1 cellular context compared by ENCODE assay signal in the genomic region with DNA sequence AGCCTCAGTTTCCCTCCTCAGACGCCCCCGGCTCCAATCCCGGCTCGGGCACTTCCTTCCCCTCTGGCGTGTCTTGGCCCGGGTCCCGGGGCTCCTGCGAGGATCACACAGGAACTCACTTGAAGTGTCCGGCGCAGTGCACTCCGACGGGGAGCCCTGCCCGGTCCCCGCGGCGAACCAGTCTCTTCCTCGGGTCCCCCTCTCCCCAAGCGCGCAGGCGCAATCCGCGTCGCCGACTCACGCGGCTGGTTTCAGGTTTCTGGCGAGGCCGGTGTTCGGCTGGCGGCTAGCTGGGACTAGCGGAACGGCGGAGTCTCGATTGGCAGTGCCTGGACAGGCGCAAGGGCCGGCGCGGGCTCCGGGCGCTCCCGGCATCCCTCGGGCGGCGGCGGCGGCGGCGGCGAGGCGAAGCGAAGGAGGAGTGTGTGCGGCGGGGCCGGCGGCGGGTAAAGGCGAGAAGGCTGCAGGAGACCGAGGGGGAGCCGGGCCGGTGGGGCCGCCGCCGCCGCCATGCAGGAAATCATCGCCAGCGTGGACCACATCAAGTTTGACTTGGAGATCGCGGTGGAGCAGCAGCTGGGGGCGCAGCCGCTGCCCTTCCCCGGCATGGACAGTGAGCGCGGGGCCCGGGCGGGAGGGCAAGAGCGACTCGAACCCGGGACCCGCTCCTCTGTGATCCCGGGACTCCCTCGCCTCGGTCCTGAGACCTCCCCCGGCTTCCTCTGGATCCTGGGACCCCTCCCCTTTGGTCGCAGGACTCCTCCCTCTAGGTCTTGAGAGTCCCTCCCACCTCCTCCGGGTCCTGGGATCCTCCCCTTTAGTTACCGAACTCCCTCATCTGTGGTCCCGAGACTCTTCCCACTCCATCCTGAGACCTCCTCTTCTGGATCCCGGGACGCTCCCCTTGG.
TF ChIP-seq lines count a peak whose summit lies in the region.

A gene (plus strand): TSS at position 371 of the 908 bp plus-strand sequence. CDS start 140 bp downstream, at position 511.
A gene with protein sequence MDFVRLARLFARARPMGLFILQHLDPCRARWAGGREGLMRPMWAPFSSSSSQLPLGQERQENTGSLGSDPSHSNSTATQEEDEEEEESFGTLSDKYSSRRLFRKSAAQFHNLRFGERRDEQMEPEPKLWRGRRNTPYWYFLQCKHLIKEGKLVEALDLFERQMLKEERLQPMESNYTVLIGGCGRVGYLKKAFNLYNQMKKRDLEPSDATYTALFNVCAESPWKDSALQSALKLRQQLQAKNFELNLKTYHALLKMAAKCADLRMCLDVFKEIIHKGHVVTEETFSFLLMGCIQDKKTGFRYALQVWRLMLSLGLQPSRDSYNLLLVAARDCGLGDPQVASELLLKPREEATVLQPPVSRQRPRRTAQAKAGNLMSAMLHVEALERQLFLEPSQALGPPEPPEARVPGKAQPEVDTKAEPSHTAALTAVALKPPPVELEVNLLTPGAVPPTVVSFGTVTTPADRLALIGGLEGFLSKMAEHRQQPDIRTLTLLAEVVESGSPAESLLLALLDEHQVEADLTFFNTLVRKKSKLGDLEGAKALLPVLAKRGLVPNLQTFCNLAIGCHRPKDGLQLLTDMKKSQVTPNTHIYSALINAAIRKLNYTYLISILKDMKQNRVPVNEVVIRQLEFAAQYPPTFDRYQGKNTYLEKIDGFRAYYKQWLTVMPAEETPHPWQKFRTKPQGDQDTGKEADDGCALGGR (minus strand): TSS at position 226 of the 908 bp plus-strand sequence. CDS start 3,556 bp downstream, outside the sequence.

TF ChIP-seq in HepG2, 621 proteins besides CTCF, POLR2A, EP300 and RAD21 (continued from another document and continues in another):
- TF ChIP-seq, protein P1, sequence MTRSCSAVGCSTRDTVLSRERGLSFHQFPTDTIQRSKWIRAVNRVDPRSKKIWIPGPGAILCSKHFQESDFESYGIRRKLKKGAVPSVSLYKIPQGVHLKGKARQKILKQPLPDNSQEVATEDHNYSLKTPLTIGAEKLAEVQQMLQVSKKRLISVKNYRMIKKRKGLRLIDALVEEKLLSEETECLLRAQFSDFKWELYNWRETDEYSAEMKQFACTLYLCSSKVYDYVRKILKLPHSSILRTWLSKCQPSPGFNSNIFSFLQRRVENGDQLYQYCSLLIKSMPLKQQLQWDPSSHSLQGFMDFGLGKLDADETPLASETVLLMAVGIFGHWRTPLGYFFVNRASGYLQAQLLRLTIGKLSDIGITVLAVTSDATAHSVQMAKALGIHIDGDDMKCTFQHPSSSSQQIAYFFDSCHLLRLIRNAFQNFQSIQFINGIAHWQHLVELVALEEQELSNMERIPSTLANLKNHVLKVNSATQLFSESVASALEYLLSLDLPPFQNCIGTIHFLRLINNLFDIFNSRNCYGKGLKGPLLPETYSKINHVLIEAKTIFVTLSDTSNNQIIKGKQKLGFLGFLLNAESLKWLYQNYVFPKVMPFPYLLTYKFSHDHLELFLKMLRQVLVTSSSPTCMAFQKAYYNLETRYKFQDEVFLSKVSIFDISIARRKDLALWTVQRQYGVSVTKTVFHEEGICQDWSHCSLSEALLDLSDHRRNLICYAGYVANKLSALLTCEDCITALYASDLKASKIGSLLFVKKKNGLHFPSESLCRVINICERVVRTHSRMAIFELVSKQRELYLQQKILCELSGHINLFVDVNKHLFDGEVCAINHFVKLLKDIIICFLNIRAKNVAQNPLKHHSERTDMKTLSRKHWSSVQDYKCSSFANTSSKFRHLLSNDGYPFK (CRISPR knock-in tag; IDR thresholded peaks at IDR 0.05; ENCODE audit: borderline replicate concordance): 0 out of 2 replicates have a peak, but pooled peaks have one; percentile 40
- TF ChIP-seq, protein P2, sequence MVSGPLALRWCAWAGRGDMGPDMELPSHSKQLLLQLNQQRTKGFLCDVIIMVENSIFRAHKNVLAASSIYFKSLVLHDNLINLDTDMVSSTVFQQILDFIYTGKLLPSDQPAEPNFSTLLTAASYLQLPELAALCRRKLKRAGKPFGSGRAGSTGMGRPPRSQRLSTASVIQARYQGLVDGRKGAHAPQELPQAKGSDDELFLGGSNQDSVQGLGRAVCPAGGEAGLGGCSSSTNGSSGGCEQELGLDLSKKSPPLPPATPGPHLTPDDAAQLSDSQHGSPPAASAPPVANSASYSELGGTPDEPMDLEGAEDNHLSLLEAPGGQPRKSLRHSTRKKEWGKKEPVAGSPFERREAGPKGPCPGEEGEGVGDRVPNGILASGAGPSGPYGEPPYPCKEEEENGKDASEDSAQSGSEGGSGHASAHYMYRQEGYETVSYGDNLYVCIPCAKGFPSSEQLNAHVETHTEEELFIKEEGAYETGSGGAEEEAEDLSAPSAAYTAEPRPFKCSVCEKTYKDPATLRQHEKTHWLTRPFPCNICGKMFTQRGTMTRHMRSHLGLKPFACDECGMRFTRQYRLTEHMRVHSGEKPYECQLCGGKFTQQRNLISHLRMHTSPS (CRISPR knock-in tag; IDR thresholded peaks at IDR 0.05; ENCODE audit: low read depth): 0 out of 2 replicates have a peak, but pooled peaks have one; percentile 34
- TF ChIP-seq, protein P3, sequence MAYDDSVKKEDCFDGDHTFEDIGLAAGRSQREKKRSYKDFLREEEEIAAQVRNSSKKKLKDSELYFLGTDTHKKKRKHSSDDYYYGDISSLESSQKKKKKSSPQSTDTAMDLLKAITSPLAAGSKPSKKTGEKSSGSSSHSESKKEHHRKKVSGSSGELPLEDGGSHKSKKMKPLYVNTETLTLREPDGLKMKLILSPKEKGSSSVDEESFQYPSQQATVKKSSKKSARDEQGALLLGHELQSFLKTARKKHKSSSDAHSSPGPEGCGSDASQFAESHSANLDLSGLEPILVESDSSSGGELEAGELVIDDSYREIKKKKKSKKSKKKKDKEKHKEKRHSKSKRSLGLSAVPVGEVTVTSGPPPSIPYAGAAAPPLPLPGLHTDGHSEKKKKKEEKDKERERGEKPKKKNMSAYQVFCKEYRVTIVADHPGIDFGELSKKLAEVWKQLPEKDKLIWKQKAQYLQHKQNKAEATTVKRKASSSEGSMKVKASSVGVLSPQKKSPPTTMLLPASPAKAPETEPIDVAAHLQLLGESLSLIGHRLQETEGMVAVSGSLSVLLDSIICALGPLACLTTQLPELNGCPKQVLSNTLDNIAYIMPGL (CRISPR knock-in tag; IDR thresholded peaks at IDR 0.05; ENCODE audit: borderline replicate concordance in 1 of 2, low read depth in 1 of 2): peak; percentile 82 to 87
- TF ChIP-seq HHEX (CRISPR knock-in tag; IDR thresholded peaks at IDR 0.05): no peak
- TF ChIP-seq, protein P4, sequence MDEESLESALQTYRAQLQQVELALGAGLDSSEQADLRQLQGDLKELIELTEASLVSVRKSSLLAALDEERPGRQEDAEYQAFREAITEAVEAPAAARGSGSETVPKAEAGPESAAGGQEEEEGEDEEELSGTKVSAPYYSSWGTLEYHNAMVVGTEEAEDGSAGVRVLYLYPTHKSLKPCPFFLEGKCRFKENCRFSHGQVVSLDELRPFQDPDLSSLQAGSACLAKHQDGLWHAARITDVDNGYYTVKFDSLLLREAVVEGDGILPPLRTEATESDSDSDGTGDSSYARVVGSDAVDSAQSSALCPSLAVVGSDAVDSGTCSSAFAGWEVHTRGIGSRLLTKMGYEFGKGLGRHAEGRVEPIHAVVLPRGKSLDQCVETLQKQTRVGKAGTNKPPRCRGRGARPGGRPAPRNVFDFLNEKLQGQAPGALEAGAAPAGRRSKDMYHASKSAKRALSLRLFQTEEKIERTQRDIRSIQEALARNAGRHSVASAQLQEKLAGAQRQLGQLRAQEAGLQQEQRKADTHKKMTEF (CRISPR knock-in tag; IDR thresholded peaks at IDR 0.05): peak; percentile 91
- peak; percentile 45; the same call in 1 of the 2 replicates for TF ChIP-seq SP5 (CRISPR knock-in tag; IDR thresholded peaks at IDR 0.05; ENCODE audit: borderline replicate concordance, low read depth)
- no peak for TF ChIP-seq FIP1L1 (IDR thresholded peaks at IDR 0.05; ENCODE audit: borderline replicate concordance, insufficient read depth, low read depth, low read length)
- TF ChIP-seq NR2F1 (CRISPR knock-in tag; IDR thresholded peaks at IDR 0.05): no peak; a peak in 1 of 4 replicates
- TF ChIP-seq, protein P5, sequence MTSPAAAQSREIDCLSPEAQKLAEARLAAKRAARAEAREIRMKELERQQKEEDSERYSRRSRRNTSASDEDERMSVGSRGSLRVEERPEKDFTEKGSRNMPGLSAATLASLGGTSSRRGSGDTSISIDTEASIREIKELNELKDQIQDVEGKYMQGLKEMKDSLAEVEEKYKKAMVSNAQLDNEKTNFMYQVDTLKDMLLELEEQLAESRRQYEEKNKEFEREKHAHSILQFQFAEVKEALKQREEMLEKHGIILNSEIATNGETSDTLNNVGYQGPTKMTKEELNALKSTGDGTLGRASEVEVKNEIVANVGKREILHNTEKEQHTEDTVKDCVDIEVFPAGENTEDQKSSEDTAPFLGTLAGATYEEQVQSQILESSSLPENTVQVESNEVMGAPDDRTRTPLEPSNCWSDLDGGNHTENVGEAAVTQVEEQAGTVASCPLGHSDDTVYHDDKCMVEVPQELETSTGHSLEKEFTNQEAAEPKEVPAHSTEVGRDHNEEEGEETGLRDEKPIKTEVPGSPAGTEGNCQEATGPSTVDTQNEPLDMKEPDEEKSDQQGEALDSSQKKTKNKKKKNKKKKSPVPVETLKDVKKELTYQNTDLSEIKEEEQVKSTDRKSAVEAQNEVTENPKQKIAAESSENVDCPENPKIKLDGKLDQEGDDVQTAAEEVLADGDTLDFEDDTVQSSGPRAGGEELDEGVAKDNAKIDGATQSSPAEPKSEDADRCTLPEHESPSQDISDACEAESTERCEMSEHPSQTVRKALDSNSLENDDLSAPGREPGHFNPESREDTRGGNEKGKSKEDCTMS (CRISPR knock-in tag; conservative IDR thresholded peaks at IDR 0.05): no peak
- TF ChIP-seq SMARCC2 (IDR thresholded peaks at IDR 0.05): no peak
- TF ChIP-seq ELF1 (CRISPR knock-in tag; IDR thresholded peaks at IDR 0.05): peak; percentile 74
- TF ChIP-seq TMF1 (CRISPR knock-in tag; IDR thresholded peaks at IDR 0.05; ENCODE audit: low read depth): peak; percentile 75; the same call in 1 of the 2 replicates
- no peak for TF ChIP-seq TCF7L2 (IDR thresholded peaks at IDR 0.05; ENCODE audit: low read depth, low read length)
- TF ChIP-seq ZNF44 (CRISPR knock-in tag; IDR thresholded peaks at IDR 0.05): no peak
- peak; percentile 90; the same call in 1 of the 2 replicates for TF ChIP-seq TSC22D2 (CRISPR knock-in tag; IDR thresholded peaks at IDR 0.05; ENCODE audit: borderline replicate concordance)
- peak; percentile 78; the same call in 1 of the 2 replicates for TF ChIP-seq ZNF878 (CRISPR knock-in tag; IDR thresholded peaks at IDR 0.05)
- TF ChIP-seq, protein P6, sequence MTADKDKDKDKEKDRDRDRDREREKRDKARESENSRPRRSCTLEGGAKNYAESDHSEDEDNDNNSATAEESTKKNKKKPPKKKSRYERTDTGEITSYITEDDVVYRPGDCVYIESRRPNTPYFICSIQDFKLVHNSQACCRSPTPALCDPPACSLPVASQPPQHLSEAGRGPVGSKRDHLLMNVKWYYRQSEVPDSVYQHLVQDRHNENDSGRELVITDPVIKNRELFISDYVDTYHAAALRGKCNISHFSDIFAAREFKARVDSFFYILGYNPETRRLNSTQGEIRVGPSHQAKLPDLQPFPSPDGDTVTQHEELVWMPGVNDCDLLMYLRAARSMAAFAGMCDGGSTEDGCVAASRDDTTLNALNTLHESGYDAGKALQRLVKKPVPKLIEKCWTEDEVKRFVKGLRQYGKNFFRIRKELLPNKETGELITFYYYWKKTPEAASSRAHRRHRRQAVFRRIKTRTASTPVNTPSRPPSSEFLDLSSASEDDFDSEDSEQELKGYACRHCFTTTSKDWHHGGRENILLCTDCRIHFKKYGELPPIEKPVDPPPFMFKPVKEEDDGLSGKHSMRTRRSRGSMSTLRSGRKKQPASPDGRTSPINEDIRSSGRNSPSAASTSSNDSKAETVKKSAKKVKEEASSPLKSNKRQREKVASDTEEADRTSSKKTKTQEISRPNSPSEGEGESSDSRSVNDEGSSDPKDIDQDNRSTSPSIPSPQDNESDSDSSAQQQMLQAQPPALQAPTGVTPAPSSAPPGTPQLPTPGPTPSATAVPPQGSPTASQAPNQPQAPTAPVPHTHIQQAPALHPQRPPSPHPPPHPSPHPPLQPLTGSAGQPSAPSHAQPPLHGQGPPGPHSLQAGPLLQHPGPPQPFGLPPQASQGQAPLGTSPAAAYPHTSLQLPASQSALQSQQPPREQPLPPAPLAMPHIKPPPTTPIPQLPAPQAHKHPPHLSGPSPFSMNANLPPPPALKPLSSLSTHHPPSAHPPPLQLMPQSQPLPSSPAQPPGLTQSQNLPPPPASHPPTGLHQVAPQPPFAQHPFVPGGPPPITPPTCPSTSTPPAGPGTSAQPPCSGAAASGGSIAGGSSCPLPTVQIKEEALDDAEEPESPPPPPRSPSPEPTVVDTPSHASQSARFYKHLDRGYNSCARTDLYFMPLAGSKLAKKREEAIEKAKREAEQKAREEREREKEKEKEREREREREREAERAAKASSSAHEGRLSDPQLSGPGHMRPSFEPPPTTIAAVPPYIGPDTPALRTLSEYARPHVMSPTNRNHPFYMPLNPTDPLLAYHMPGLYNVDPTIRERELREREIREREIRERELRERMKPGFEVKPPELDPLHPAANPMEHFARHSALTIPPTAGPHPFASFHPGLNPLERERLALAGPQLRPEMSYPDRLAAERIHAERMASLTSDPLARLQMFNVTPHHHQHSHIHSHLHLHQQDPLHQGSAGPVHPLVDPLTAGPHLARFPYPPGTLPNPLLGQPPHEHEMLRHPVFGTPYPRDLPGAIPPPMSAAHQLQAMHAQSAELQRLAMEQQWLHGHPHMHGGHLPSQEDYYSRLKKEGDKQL (CRISPR knock-in tag; IDR thresholded peaks at IDR 0.05; ENCODE audit: low read depth): no peak
- no peak for TF ChIP-seq ZNF530 (CRISPR knock-in tag; IDR thresholded peaks at IDR 0.05; ENCODE audit: low read depth)
- TF ChIP-seq ATM (IDR thresholded peaks at IDR 0.05; ENCODE audit: borderline replicate concordance): no peak
- TF ChIP-seq ZNF589 (CRISPR knock-in tag; conservative IDR thresholded peaks at IDR 0.05): peak; percentile 50; the same call in 1 of the 2 replicates
